15 cellular contexts compared by ENCODE assay signal in the genomic region with DNA sequence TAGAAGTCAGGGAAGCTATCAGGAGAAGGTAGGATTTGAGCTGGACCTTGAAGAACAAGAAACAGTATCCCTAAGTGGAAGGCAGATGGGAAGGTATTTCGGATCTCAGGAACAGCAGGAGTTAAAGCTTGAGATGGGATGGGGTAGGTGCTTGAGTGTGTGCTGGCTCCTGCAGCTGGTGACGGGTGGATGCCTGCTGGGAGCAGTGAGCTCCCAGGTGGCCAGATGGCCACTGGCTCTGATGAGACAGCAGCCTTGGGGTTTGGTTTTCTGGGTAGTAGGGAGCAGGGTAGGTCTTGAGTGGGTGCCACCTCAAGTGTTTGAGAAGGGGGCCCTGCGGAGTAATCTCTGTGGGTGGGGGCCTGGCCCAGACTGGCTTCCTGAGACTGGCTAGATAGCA. TPM values are rescaled to one million over a fixed set of nuclear protein-coding genes. Genes with fewer than 3 reads are reported as not detected.
DNase-seq lines count a peak whose midpoint lies in the region; ATAC-seq, FAIRE-seq and TF ChIP-seq lines count a peak whose summit lies in the region.
"Had no signal": no experiment of that assay in that cellular context is flagged by ENCODE, and none has a peak within 500 bp of the region (broad histone marks: within the 10 kb centered on the region; RNA-seq: fewer than 3 reads in every experiment).

No MANE protein-coding gene starts in this region.

- no peak for TF ChIP-seq POLR2A in erythroblast (IDR thresholded peaks at IDR 0.05; ENCODE audit: low read length)

- H3K27ac Mint-ChIP-seq in neural progenitor cell: no peak overlapping the region
- H3K27ac Mint-ChIP-seq in activated naive CD8-positive, alpha-beta T cell treated with anti-CD3 and anti-CD28 coated beads, Interleukin-2, amount 50 U/mL, for 24 hours: no peak overlapping the region
- H3K27ac Mint-ChIP-seq in activated CD4-positive, alpha-beta T cell treated with anti-CD3 and anti-CD28 coated beads, Interleukin-2, amount 10 ng/mL, durations not matched to agents 7 days and 5 days: no peak overlapping the region
- H3K27ac Mint-ChIP-seq: activated CD8-positive, alpha-beta T cell treated with anti-CD3 and anti-CD28 coated beads, Interleukin-2, amount 10 ng/mL, durations not matched to agents 7 days and 5 days; natural killer cell treated with Interleukin-12 subunit alpha and Interleukin-12 subunit beta and Interleukin-15 and Interleukin-18, amount 100 ng/mL, for 72 hours; T-helper 2 cell treated with Interferon-gamma antibody and Interleukin-4, amounts not matched to agents 5 μg/mL and 100 μg/mL, for 36 hours had no signal

- peaks cover 34% of the 10 kb centered on the region for H3K4me1 Mint-ChIP-seq in neural progenitor cell
- peaks cover 4% of the 10 kb centered on the region for H3K4me1 Mint-ChIP-seq in activated naive CD8-positive, alpha-beta T cell treated with anti-CD3 and anti-CD28 coated beads, Interleukin-2, amount 50 U/mL, for 24 hours
- no peaks in the 10 kb centered on the region for H3K4me1 Mint-ChIP-seq in activated CD4-positive, alpha-beta T cell treated with anti-CD3 and anti-CD28 coated beads, Interleukin-2, amount 10 ng/mL, durations not matched to agents 7 days and 5 days

- no peaks in the 10 kb centered on the region for H3K9me3 ChIP-seq in neural progenitor cell (ENCODE audit: low read depth)

- peaks cover 2% of the 10 kb centered on the region for H3K9me3 Mint-ChIP-seq in neural progenitor cell
- no peaks in the 10 kb centered on the region for H3K9me3 Mint-ChIP-seq in activated naive CD8-positive, alpha-beta T cell treated with anti-CD3 and anti-CD28 coated beads, Interleukin-2, amount 50 U/mL, for 24 hours
- no peaks in the 10 kb centered on the region for H3K9me3 Mint-ChIP-seq in activated CD4-positive, alpha-beta T cell treated with anti-CD3 and anti-CD28 coated beads, Interleukin-2, amount 10 ng/mL, durations not matched to agents 7 days and 5 days
- H3K9me3 Mint-ChIP-seq: natural killer cell treated with Interleukin-12 subunit alpha and Interleukin-12 subunit beta and Interleukin-15 and Interleukin-18, amount 100 ng/mL, for 72 hours; T-helper 2 cell treated with Interferon-gamma antibody and Interleukin-4, amounts not matched to agents 5 μg/mL and 100 μg/mL, for 36 hours had no signal

- H3K27me3 Mint-ChIP-seq in neural progenitor cell (ENCODE audit: insufficient read depth, low read depth): peaks cover 5% of the 10 kb centered on the region
- peaks cover 5% of the 10 kb centered on the region for H3K27me3 Mint-ChIP-seq in activated naive CD8-positive, alpha-beta T cell treated with anti-CD3 and anti-CD28 coated beads, Interleukin-2, amount 50 U/mL, for 24 hours
- H3K27me3 Mint-ChIP-seq in activated CD4-positive, alpha-beta T cell treated with anti-CD3 and anti-CD28 coated beads, Interleukin-2, amount 10 ng/mL, durations not matched to agents 7 days and 5 days: peaks cover 15% of the 10 kb centered on the region

- POLR2A ChIA-PET in activated CD4-positive, alpha-beta T cell treated with anti-CD3 and anti-CD28 coated beads, Interleukin-2, amount 10 ng/mL, durations not matched to agents 7 days and 5 days (lab: Charles Lee): no interaction called here

- peak overlapping the region; percentile 78 for H3K27ac ChIP-seq in 22Rv1
- peak overlapping the region; percentile 16 for H3K27ac ChIP-seq in neural progenitor cell

- peaks cover 7% of the 10 kb centered on the region for H3F3A ChIP-seq in neural progenitor cell (ENCODE audit: low read depth)

- H3K27me3 ChIP-seq in neural progenitor cell: no peaks in the 10 kb centered on the region

- H4K20me1 ChIP-seq in neural progenitor cell (ENCODE audit: low read depth): peaks cover 77% of the 10 kb centered on the region

- CTCF ChIA-PET in activated CD4-positive, alpha-beta T cell treated with anti-CD3 and anti-CD28 coated beads, Interleukin-2, amount 10 ng/mL, durations not matched to agents 7 days and 5 days (lab: Charles Lee): interaction anchor here (1.3 kb wide), 1 partner anchor 59 kb away, joined by 3 read pairs; no protein-coding TSS in a partner anchor

- no peak overlapping the region for H2AFZ ChIP-seq in neural progenitor cell (replicated peaks)

- DNase-seq in HTR-8/SVneo (ENCODE audit: insufficient read length, low spot score) (no peak), erythroblast (lab: John Stamatoyannopoulos, UW) (peak; percentile 40 to 60), neural progenitor cell (ENCODE audit: low spot score) (no peak), middle frontal gyrus (ENCODE audit: extremely low spot score, low spot score) (no peak), HuH-7 (ENCODE audit: low spot score) (no peak)
- no peak for DNase-seq in activated naive CD8-positive, alpha-beta T cell treated with anti-CD3 and anti-CD28 coated beads, Interleukin-2, amount 50 U/mL, for 24 hours
- no peak for DNase-seq in activated CD4-positive, alpha-beta T cell treated with anti-CD3 and anti-CD28 coated beads, Interleukin-2, amount 10 ng/mL, durations not matched to agents 7 days and 5 days
- DNase-seq: activated CD8-positive, alpha-beta T cell treated with anti-CD3 and anti-CD28 coated beads, Interleukin-2, amount 10 ng/mL, durations not matched to agents 7 days and 5 days; activated naive CD4-positive, alpha-beta T cell treated with Interleukin-2 at 50 U/mL for 16 hours; AML-193 had no signal

- ATAC-seq in activated naive CD8-positive, alpha-beta T cell treated with anti-CD3 and anti-CD28 coated beads, Interleukin-2, amount 50 U/mL, for 24 hours: no peak
- ATAC-seq: activated CD8-positive, alpha-beta T cell treated with anti-CD3 and anti-CD28 coated beads, Interleukin-2, amount 10 ng/mL, durations not matched to agents 7 days and 5 days; natural killer cell treated with Interleukin-12 subunit alpha and Interleukin-12 subunit beta and Interleukin-15 and Interleukin-18, amount 100 ng/mL, for 72 hours; Panc1 had no signal

- peaks cover 14% of the 10 kb centered on the region for H3K36me3 Mint-ChIP-seq in neural progenitor cell
- H3K36me3 Mint-ChIP-seq in activated naive CD8-positive, alpha-beta T cell treated with anti-CD3 and anti-CD28 coated beads, Interleukin-2, amount 50 U/mL, for 24 hours (ENCODE audit: low read depth): no peaks in the 10 kb centered on the region
- H3K36me3 Mint-ChIP-seq in activated CD4-positive, alpha-beta T cell treated with anti-CD3 and anti-CD28 coated beads, Interleukin-2, amount 10 ng/mL, durations not matched to agents 7 days and 5 days (ENCODE audit: low read depth): no peaks in the 10 kb centered on the region
- H3K36me3 Mint-ChIP-seq: natural killer cell treated with Interleukin-12 subunit alpha and Interleukin-12 subunit beta and Interleukin-15 and Interleukin-18, amount 100 ng/mL, for 72 hours had no signal

- no peak overlapping the region for H3K4me3 Mint-ChIP-seq in neural progenitor cell
- no peak overlapping the region for H3K4me3 Mint-ChIP-seq in activated naive CD8-positive, alpha-beta T cell treated with anti-CD3 and anti-CD28 coated beads, Interleukin-2, amount 50 U/mL, for 24 hours
- H3K4me3 Mint-ChIP-seq in activated CD4-positive, alpha-beta T cell treated with anti-CD3 and anti-CD28 coated beads, Interleukin-2, amount 10 ng/mL, durations not matched to agents 7 days and 5 days: no peak overlapping the region
- H3K4me3 Mint-ChIP-seq: activated CD8-positive, alpha-beta T cell treated with anti-CD3 and anti-CD28 coated beads, Interleukin-2, amount 10 ng/mL, durations not matched to agents 7 days and 5 days; natural killer cell treated with Interleukin-12 subunit alpha and Interleukin-12 subunit beta and Interleukin-15 and Interleukin-18, amount 100 ng/mL, for 72 hours; T-helper 2 cell treated with Interferon-gamma antibody and Interleukin-4, amounts not matched to agents 5 μg/mL and 100 μg/mL, for 36 hours had no signal

- no peak overlapping the region for H3K9ac ChIP-seq in neural progenitor cell

- peaks cover 97% of the 10 kb centered on the region for H3K79me2 ChIP-seq in neural progenitor cell (ENCODE audit: low read depth)

- TF ChIP-seq CTCF in 22Rv1 (IDR thresholded peaks at IDR 0.05) (no peak), neural progenitor cell (IDR thresholded peaks at IDR 0.05) (no peak)

- FAIRE-seq in HTR-8/SVneo (lab: Jason Lieb, UNC): peak; percentile 55

- no peak overlapping the region for H3K4me3 ChIP-seq in neural progenitor cell
- H3K4me3 ChIP-seq: K562 had no signal

- peaks cover 23% of the 10 kb centered on the region for H3K4me1 ChIP-seq in neural progenitor cell

- H3K36me3 ChIP-seq in neural progenitor cell: no peaks in the 10 kb centered on the region

- H3K4me2 ChIP-seq in neural progenitor cell: peak overlapping the region; percentile 12

RNA-seq across cellular contexts. Expression of a gene that starts 10.3 kb away (rescaled TPM):
- 30.5 and 36.2 TPM in 2 replicates for total RNA-seq in neural progenitor cell (ENCODE audit: low replicate concordance)
- total RNA-seq in activated CD4-positive, alpha-beta T cell treated with anti-CD3 and anti-CD28 coated beads, Interleukin-2, amount 10 ng/mL, durations not matched to agents 7 days and 5 days: 1 to 10 TPM; 1.8 to 2.1 TPM

Comparison
In these comparisons a context has a peak if more than half of its experiments do, and no peak if none do; other contexts are left out.
1. DNase-seq: peak in erythroblast (2 of 2); none in HTR-8/SVneo (single experiment), neural progenitor cell (single experiment), activated naive CD8-positive, alpha-beta T cell treated with anti-CD3 and anti-CD28 coated beads, Interleukin-2, amount 50 U/mL, for 24 hours (single experiment), middle frontal gyrus (single experiment), HuH-7 (single experiment) and activated CD4-positive, alpha-beta T cell treated with anti-CD3 and anti-CD28 coated beads, Interleukin-2, amount 10 ng/mL, durations not matched to agents 7 days and 5 days (single experiment).
2. RNA of a gene that starts 10.3 kb away (total RNA-seq): 30.5 to 36.2 TPM in neural progenitor cell; 1.8 to 2.1 TPM in activated CD4-positive, alpha-beta T cell treated with anti-CD3 and anti-CD28 coated beads, Interleukin-2, amount 10 ng/mL, durations not matched to agents 7 days and 5 days; every median in the first group is over 10 times any median in the second.